ENCODE assay signal across 9 cellular contexts in the genomic region with DNA sequence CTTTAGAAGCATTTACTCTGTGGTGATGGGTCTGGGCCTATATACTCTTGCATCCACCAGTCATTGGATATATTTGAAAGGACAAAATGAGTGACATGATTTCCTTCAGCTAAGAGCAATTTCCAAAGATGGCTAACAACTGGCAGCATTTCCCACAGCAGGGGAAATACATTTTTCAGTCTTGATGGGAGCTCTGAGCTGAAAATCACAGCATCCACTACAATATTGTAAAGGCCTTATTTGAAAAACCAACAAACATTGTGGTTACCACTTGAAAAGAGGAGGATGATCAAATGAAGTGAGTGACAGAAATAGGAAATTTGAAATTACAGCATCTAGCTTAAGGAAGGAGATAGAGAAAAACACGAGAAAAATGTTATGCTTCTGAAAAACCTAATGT.
"Had no signal": no experiment of that assay in that cellular context is flagged by ENCODE, and none has a peak within 500 bp of the region (broad histone marks: within the 10 kb centered on the region; RNA-seq: fewer than 3 reads in every experiment).

No MANE protein-coding gene starts in this region.

- H3K4me3 ChIP-seq: GM23248, HAP-1 had no signal

- H3K36me3 ChIP-seq: HAP-1 had no signal

- FAIRE-seq: H54 had no signal

- H2AFZ ChIP-seq: GM23248 had no signal

- H3K4me3 Mint-ChIP-seq: H9, HFFc6 had no signal

- H3K9ac ChIP-seq: GM23248 had no signal

- H3K27ac Mint-ChIP-seq: H9, HFFc6 had no signal

- DNase-seq: GM23248, GOT3, H7, H9, HCEC 1CT, HFFc6 had no signal

- ATAC-seq: HCT116 had no signal

- H3K27ac ChIP-seq: GM23248 had no signal

- H3K9me3 Mint-ChIP-seq: H9 had no signal

- H3K9me3 ChIP-seq: HAP-1 had no signal

- H3K4me1 ChIP-seq: HAP-1 had no signal
